8 cellular contexts compared by ENCODE assay signal in the genomic region with DNA sequence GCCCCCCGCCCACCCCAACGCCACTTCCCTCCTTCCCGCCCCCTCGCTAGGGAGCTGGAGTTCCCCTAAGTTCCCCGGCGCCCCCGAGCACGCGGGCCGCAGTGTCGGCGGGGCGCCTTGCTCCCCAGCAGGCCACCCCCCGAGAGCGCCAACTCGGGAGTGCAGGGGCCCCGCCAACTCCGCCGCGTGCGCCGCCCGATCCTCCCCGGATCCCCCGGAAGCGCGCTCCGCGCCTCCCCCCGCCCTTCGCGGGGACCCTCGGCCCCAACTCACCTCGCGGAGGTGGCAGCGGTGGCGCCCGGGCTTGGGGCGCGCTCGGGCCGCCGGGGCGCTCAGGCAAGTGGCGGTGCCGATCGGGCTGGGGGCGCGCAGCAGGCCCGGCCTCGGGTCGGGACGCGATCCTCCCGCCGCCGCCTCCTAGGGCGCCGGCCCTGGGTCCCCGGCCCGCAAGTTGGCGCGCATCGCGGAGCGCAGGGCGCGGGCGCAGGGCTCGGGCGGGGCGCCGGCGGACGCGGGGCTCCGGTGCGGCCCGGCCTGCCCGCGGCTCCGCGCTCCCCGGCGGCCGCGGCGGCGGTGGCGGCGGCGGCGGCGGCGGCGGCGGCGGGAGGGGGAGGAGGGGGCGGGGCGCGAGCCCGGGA. TPM values are rescaled to one million over a fixed set of nuclear protein-coding genes. Genes with fewer than 3 reads are reported as not detected.
DNase-seq lines count a peak whose midpoint lies in the region; ATAC-seq, FAIRE-seq and TF ChIP-seq lines count a peak whose summit lies in the region.

Gene NCOR2, minus strand, starts transcription at position 578 of the 638 bp plus-strand sequence. CDS start 72,361 bp downstream, outside the sequence.

- H3K36me3 Mint-ChIP-seq in activated T-helper 2 cell treated with anti-CD3 and anti-CD28 coated beads, Interferon-gamma antibody, Interleukin-2, Interleukin-4, amounts not matched to agents 10 μg/mL and 5 μg/mL and 100 μg/mL, durations not matched to agents 14 hours and 24 hours and 36 hours (ENCODE audit: low read depth) = no peaks in the 10 kb centered on the region

- no peak for TF ChIP-seq EP300 in gastroesophageal sphincter (IDR thresholded peaks at IDR 0.05)

- H3K79me2 ChIP-seq in OCI-LY1 (ENCODE audit: insufficient read depth, low read length) = no peaks in the 10 kb centered on the region

- H3K9ac ChIP-seq in OCI-LY1 (ENCODE audit: low read length) = peak within 1 kb of the TSS; percentile 90

- H3K27me3 ChIP-seq in OCI-LY1 (ENCODE audit: insufficient read depth, low read length) (peaks cover 7% of the 10 kb centered on the region; the same call in 1 of the 2 replicates), gastroesophageal sphincter (no peaks in the 10 kb centered on the region), pancreas (no peaks in the 10 kb centered on the region), uterus (no peaks in the 10 kb centered on the region)

- WGBS in gastroesophageal sphincter (ENCODE audit: low coverage in 1 of 2), 2 donors = no CpG with 5 or more reads among the region's 102 CpGs
- WGBS in pancreas, 2 donors = 0 to 1% methylated on average over 6 to 82 of the region's 102 CpGs

- H3K27ac Mint-ChIP-seq in activated T-helper 2 cell treated with anti-CD3 and anti-CD28 coated beads, Interferon-gamma antibody, Interleukin-2, Interleukin-4, amounts not matched to agents 10 μg/mL and 5 μg/mL and 100 μg/mL, durations not matched to agents 14 hours and 24 hours and 36 hours = peak within 1 kb of the TSS; percentile 85

- intact Hi-C loops in activated T-helper 2 cell treated with anti-CD3 and anti-CD28 coated beads, Interferon-gamma antibody, Interleukin-2, Interleukin-4, amounts not matched to agents 10 μg/mL and 5 μg/mL and 100 μg/mL, durations not matched to agents 14 hours and 24 hours and 36 hours (cut with micrococcal nuclease) = loop anchor here (1.0 to 10.0 kb wide), 4 partner anchors 114 to 207 kb away; no protein-coding TSS in a partner anchor
- intact Hi-C loops in pancreas (cut with DNase I) = no loop called here
- intact Hi-C loops in uterus (cut with DNase I; ENCODE audit: low total_unique reads) = loop anchor here (10.0 kb wide), 1 partner anchor 198 kb away; no protein-coding TSS in a partner anchor

- H3K36me3 ChIP-seq in OCI-LY1 (ENCODE audit: insufficient read depth, low read length) = no peaks in the 10 kb centered on the region; the same call in 1 of the 2 replicates
- H3K36me3 ChIP-seq in gastroesophageal sphincter = no peaks in the 10 kb centered on the region
- no peaks in the 10 kb centered on the region for H3K36me3 ChIP-seq in pancreas
- H3K36me3 ChIP-seq in uterus = no peaks in the 10 kb centered on the region

- peak within 1 kb of the TSS; percentile 87 for H3K4me3 ChIP-seq in OCI-LY1 (ENCODE audit: low read depth, low read length, poor library complexity, severe bottlenecking)
- peak within 1 kb of the TSS; percentile 73 to 99 for H3K4me3 ChIP-seq in gastroesophageal sphincter
- peak within 1 kb of the TSS; percentile 71 to 97 (median 84) for H3K4me3 ChIP-seq in pancreas
- H3K4me3 ChIP-seq in uterus = peak within 1 kb of the TSS; percentile 91 to 99

- H3K4me2 ChIP-seq in OCI-LY1 (ENCODE audit: low read length) = peak within 1 kb of the TSS; percentile 89

- no peaks in the 10 kb centered on the region for H3K9me3 Mint-ChIP-seq in activated T-helper 2 cell treated with anti-CD3 and anti-CD28 coated beads, Interferon-gamma antibody, Interleukin-2, Interleukin-4, amounts not matched to agents 10 μg/mL and 5 μg/mL and 100 μg/mL, durations not matched to agents 14 hours and 24 hours and 36 hours

- no peak within 1 kb of the TSS for H2AFZ ChIP-seq in OCI-LY1 (ENCODE audit: low read length)

- H3K4me1 ChIP-seq in OCI-LY1 (ENCODE audit: insufficient read depth, low read length, severe bottlenecking) (peaks cover 20% of the 10 kb centered on the region), gastroesophageal sphincter (peaks cover 0 to 67% (median 48%) of the 10 kb centered on the region in 3 donors), pancreas (peaks cover 3 to 10% (median 7%) of the 10 kb centered on the region in 3 donors), uterus (peaks cover 0 to 20% of the 10 kb centered on the region in 2 donors)

- H3K4me3 Mint-ChIP-seq in activated T-helper 2 cell treated with anti-CD3 and anti-CD28 coated beads, Interferon-gamma antibody, Interleukin-2, Interleukin-4, amounts not matched to agents 10 μg/mL and 5 μg/mL and 100 μg/mL, durations not matched to agents 14 hours and 24 hours and 36 hours (ENCODE audit: low read depth) = peak within 1 kb of the TSS; percentile 95

- no peaks in the 10 kb centered on the region for H3K9me2 ChIP-seq in OCI-LY1 (ENCODE audit: low read depth, low read length)

- H3K9me3 ChIP-seq in OCI-LY1 (ENCODE audit: low read length) = no peaks in the 10 kb centered on the region
- no peaks in the 10 kb centered on the region for H3K9me3 ChIP-seq in gastroesophageal sphincter
- H3K9me3 ChIP-seq in pancreas = no peaks in the 10 kb centered on the region
- no peaks in the 10 kb centered on the region for H3K9me3 ChIP-seq in uterus

- no peaks in the 10 kb centered on the region for H3F3A ChIP-seq in OCI-LY1 (ENCODE audit: insufficient read depth, low read length)

- peaks cover 3% of the 10 kb centered on the region for H3K27me3 Mint-ChIP-seq in activated T-helper 2 cell treated with anti-CD3 and anti-CD28 coated beads, Interferon-gamma antibody, Interleukin-2, Interleukin-4, amounts not matched to agents 10 μg/mL and 5 μg/mL and 100 μg/mL, durations not matched to agents 14 hours and 24 hours and 36 hours (ENCODE audit: low read depth)

- H3K27ac ChIP-seq in OCI-LY1 (ENCODE audit: low read depth, low read length, poor library complexity, severe bottlenecking) (no peak within 1 kb of the TSS), gastroesophageal sphincter (peak within 1 kb of the TSS; percentile 81 to 100 (median 99)), pancreas (peak within 1 kb of the TSS; percentile 82 to 91 (median 86)), uterus (peak within 1 kb of the TSS; percentile 96 to 98)

- no peaks in the 10 kb centered on the region for H4K20me1 ChIP-seq in OCI-LY1 (ENCODE audit: insufficient read depth, low read length)

- TF ChIP-seq POLR2A in gastroesophageal sphincter (IDR thresholded peaks at IDR 0.05) (peak in 1 of 2 donors; percentile 45), uterus (IDR thresholded peaks at IDR 0.05) (peak in 1 of 2 donors; percentile 15)

- peak; percentile 26 for ATAC-seq in HG02571 (IDR thresholded peaks at IDR 0.05; ENCODE audit: unreplicated experiment)
- peak; percentile 2 for ATAC-seq in gastroesophageal sphincter
- ATAC-seq in pancreas = peak in 3 of 4 donors; percentile 2 to 18 (median 17)

- no peak for FAIRE-seq in pancreas (lab: Jason Lieb, UNC)

- DNase-seq in GM13977 (ENCODE audit: low spot score) = peak; percentile 85
- DNase-seq in activated T-helper 2 cell treated with anti-CD3 and anti-CD28 coated beads, Interferon-gamma antibody, Interleukin-2, Interleukin-4, amounts not matched to agents 10 μg/mL and 5 μg/mL and 100 μg/mL, durations not matched to agents 14 hours and 24 hours and 36 hours (ENCODE audit: low spot score) = peak; percentile 48
- peak in 3 of 6 donors; percentile 41 to 74 (median 65) for DNase-seq in pancreas
- peak in 1 of 2 donors; percentile 58 for DNase-seq in uterus
- DNase-seq in DMS79 (lab: John Stamatoyannopoulos, UW) = no peak

- H3K4me1 Mint-ChIP-seq in activated T-helper 2 cell treated with anti-CD3 and anti-CD28 coated beads, Interferon-gamma antibody, Interleukin-2, Interleukin-4, amounts not matched to agents 10 μg/mL and 5 μg/mL and 100 μg/mL, durations not matched to agents 14 hours and 24 hours and 36 hours (ENCODE audit: low read depth) = peaks cover 12% of the 10 kb centered on the region

- in situ Hi-C loops in GM13977 (cut with MboI; ENCODE audit: low pct_unique_long_range_greater_than_20kb, low sequenced_read_pairs, unreplicated experiment) = no loop called here

- TF ChIP-seq CTCF in GM13977 (IDR thresholded peaks at IDR 0.05; ENCODE audit: extremely low read depth, insufficient read depth, missing control alignments) (no peak), OCI-LY1 (IDR thresholded peaks at IDR 0.05; ENCODE audit: low read length) (no peak), gastroesophageal sphincter (IDR thresholded peaks at IDR 0.05) (peak in 2 of 4 experiments; percentile 13 to 19), pancreas (IDR thresholded peaks at IDR 0.05) (no peak), uterus (IDR thresholded peaks at IDR 0.05) (peak in 1 of 4 experiments; percentile 23)

RNA-seq across cellular contexts. Expression of gene NCOR2, which starts in this region (rescaled TPM):
- total RNA-seq in activated T-helper 2 cell treated with anti-CD3 and anti-CD28 coated beads, Interferon-gamma antibody, Interleukin-2, Interleukin-4, amounts not matched to agents 10 μg/mL and 5 μg/mL and 100 μg/mL, durations not matched to agents 14 hours and 24 hours and 36 hours = 109 and 119 TPM in 2 replicates
- total RNA-seq in gastroesophageal sphincter (100 to 1,000 TPM in 2 of 4 donors, 10 to 100 TPM in 2; 67.2 to 148 (median 105) TPM), pancreas (100 to 1,000 TPM in 3 of 6 donors, 10 to 100 TPM in 3; 97.7 to 148 (median 101) TPM), uterus (100 to 1,000 TPM in 2 of 4 donors, 10 to 100 TPM in 2; 65.1 to 436 (median 102) TPM)
- 10 to 100 TPM; 49.6 to 91.6 TPM for polyA plus RNA-seq in pancreas

Comparison
In these comparisons a context has a peak if more than half of its experiments do, and no peak if none do; other contexts are left out.
1. intact Hi-C loops: an anchor here in activated T-helper 2 cell treated with anti-CD3 and anti-CD28 coated beads, Interferon-gamma antibody, Interleukin-2, Interleukin-4, amounts not matched to agents 10 μg/mL and 5 μg/mL and 100 μg/mL, durations not matched to agents 14 hours and 24 hours and 36 hours (1.0 to 10.0 kb wide) and uterus (10.0 kb wide); none called in pancreas.